In genomic region chr12:55724226-55724939, GRCh38 we compare ENCODE assay signal across 1 cellular context.
TF ChIP-seq lines count a peak whose summit lies in the region.

No MANE protein-coding gene starts in this region.

TF ChIP-seq in endothelial cell of umbilical vein, 7 proteins besides CTCF, POLR2A, EP300 and RAD21:
- TF ChIP-seq POLR2AphosphoS5 (IDR thresholded peaks at IDR 0.05; ENCODE audit: insufficient read depth, low read depth, low read length) (peak; percentile 15), GATA2 (IDR thresholded peaks at IDR 0.05; ENCODE audit: insufficient read depth, insufficient read length, low read depth, low read length) (no peak)
TF ChIP-seq in endothelial cell of umbilical vein: peak in this region for 1.
